20 cellular contexts compared by ENCODE assay signal in genomic region chr1:154661110-154661509, GRCh38.
"Had no signal": no experiment of that assay in that cellular context is flagged by ENCODE, and none has a peak within 500 bp of the region (broad histone marks: within the 10 kb centered on the region; RNA-seq: fewer than 3 reads in every experiment).

No MANE protein-coding gene starts in this region.

- H3K27ac ChIP-seq: epithelial cell of prostate, left ventricle myocardium inferior, tibial artery had no signal

- H3K36me3 ChIP-seq: left ventricle myocardium inferior, tibial artery had no signal

- H3K36me3 Mint-ChIP-seq: activated naive CD8-positive, alpha-beta T cell; naive B cell had no signal

- H3K9me3 ChIP-seq: left ventricle myocardium inferior, tibial artery had no signal

- H3K4me1 Mint-ChIP-seq: activated CD4-positive, alpha-beta T cell treated with anti-CD3 and anti-CD28 coated beads for 36 hours; naive B cell; neural crest cell had no signal

- H3K27ac Mint-ChIP-seq: activated CD4-positive, alpha-beta T cell treated with anti-CD3 and anti-CD28 coated beads for 36 hours; activated naive CD8-positive, alpha-beta T cell; effector memory CD8-positive, alpha-beta T cell; naive B cell had no signal

- ATAC-seq: activated CD4-positive, alpha-beta T cell treated with anti-CD3 and anti-CD28 coated beads for 36 hours; effector memory CD8-positive, alpha-beta T cell had no signal

- DNase-seq: activated CD4-positive, alpha-beta T cell treated with anti-CD3 and anti-CD28 coated beads for 36 hours; activated CD4-positive, alpha-beta T cell treated with anti-CD3 and anti-CD28 coated beads, Interleukin-2, amount 50 U/mL, for 48 hours; activated T-cell treated with anti-CD3 and anti-CD28 coated beads for 4 hours; dermis blood vessel endothelial cell; effector memory CD8-positive, alpha-beta T cell; foreskin fibroblast; glutamatergic neuron; hippocampal formation; left ventricle myocardium inferior; mammary epithelial cell; naive B cell; retina; stimulated activated CD4-positive, alpha-beta T cell treated with anti-CD3 and anti-CD28 coated beads, Interleukin-12 subunit alpha, Interleukin-12 subunit beta, amount 100 ng/mL, for 4 hours; stimulated activated CD4-positive, alpha-beta T cell treated with anti-CD3 and anti-CD28 coated beads, Interleukin-1b, Interleukin-23, amount 100 ng/mL, for 48 hours; stimulated activated CD8-positive, alpha-beta memory T cell treated with anti-CD3 and anti-CD28 coated beads, Interleukin-4, amount 100 ng/mL, for 48 hours; stimulated activated naive CD4-positive, alpha-beta T cell; tibial artery had no signal

- H3K4me1 ChIP-seq: tibial artery had no signal

- H3K9me3 Mint-ChIP-seq: effector memory CD8-positive, alpha-beta T cell; naive B cell; neural crest cell had no signal

- H3K4me3 ChIP-seq: left ventricle myocardium inferior, tibial artery had no signal

- H3K4me3 Mint-ChIP-seq: activated CD4-positive, alpha-beta T cell treated with anti-CD3 and anti-CD28 coated beads for 36 hours; activated naive CD8-positive, alpha-beta T cell; effector memory CD8-positive, alpha-beta T cell; naive B cell; neural crest cell had no signal
